In the genomic region with DNA sequence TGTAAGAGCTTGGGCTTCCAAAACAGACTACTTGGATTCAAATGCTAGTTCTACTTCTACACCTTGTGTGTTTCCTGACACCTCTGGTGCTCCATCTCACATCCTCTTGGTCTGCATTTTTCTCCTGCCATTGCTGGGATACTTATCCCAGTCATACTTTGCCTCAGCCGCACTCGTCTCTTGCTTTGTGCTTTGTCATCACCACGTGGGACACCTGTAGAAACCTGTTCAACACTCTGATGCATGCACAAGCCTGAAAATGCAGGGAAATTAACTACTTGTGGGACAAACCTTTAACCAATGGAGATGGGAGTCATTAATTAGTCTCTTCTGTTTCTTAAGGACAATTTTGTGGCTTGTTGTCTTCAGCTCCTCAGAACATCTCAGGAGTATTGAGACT, we compare ENCODE assay signal across 28 cellular contexts.
"Had no signal": no experiment of that assay in that cellular context is flagged by ENCODE, and none has a peak within 500 bp of the region (broad histone marks: within the 10 kb centered on the region; RNA-seq: fewer than 3 reads in every experiment).

No MANE protein-coding gene starts in this region.

- H3K27me3 ChIP-seq: adrenal gland, body of pancreas, cardiac muscle cell, SJSA1 had no signal

- H3K27ac Mint-ChIP-seq: activated CD8-positive, alpha-beta T cell treated with anti-CD3 and anti-CD28 coated beads for 36 hours; activated naive CD4-positive, alpha-beta T cell treated with anti-CD3 and anti-CD28 coated beads, Interleukin-2, amount 10 ng/mL, durations not matched to agents 7 days and 5 days; activated naive CD8-positive, alpha-beta T cell treated with anti-CD3 and anti-CD28 coated beads for 36 hours; activated T-cell treated with anti-CD3 and anti-CD28 coated beads, Interleukin-2, amount 50 U/mL, for 72 hours; activated T-helper 2 cell treated with anti-CD3 and anti-CD28 coated beads, Interferon-gamma antibody, Interleukin-2, Interleukin-4, amounts not matched to agents 10 μg/mL and 5 μg/mL and 100 μg/mL, durations not matched to agents 14 hours and 24 hours and 36 hours; T-helper 1 cell treated with Interleukin-12 subunit alpha and Interleukin-12 subunit beta and Interleukin-4 antibody, amounts not matched to agents 30 μg/mL and 1 μg/mL, for 36 hours had no signal

- ATAC-seq: activated CD4-positive, CD25-positive, alpha-beta regulatory T cell treated with anti-CD3 and anti-CD28 coated beads, Interleukin-2, amount 50 U/mL, for 24 hours; activated CD8-positive, alpha-beta T cell treated with anti-CD3 and anti-CD28 coated beads for 36 hours; activated T-cell treated with anti-CD3 and anti-CD28 coated beads, Interleukin-2, amount 50 U/mL, for 72 hours; body of pancreas; Panc1; SK-N-SH treated with all-trans-retinoic acid at 6 μM for 48 hours had no signal

- H3K9me3 ChIP-seq: adrenal gland, body of pancreas, SJSA1 had no signal

- H3K4me3 ChIP-seq: adrenal gland, body of pancreas, cardiac muscle cell, SJSA1 had no signal

- DNase-seq: activated CD4-positive, alpha-beta T cell treated with anti-CD3 and anti-CD28 coated beads for 4 hours; activated CD8-positive, alpha-beta memory T cell treated with anti-CD3 and anti-CD28 coated beads, Interleukin-2, amount 50 U/mL, for 4 hours; activated CD8-positive, alpha-beta T cell treated with anti-CD3 and anti-CD28 coated beads for 36 hours; activated gamma-delta T cell treated with Interleukin-2 at 50 U/mL for 16 hours; activated naive CD4-positive, alpha-beta T cell treated with anti-CD3 and anti-CD28 coated beads, Interleukin-2, amount 10 ng/mL, durations not matched to agents 7 days and 5 days; activated naive CD8-positive, alpha-beta T cell treated with anti-CD3 and anti-CD28 coated beads for 36 hours; activated T-cell treated with anti-CD3 and anti-CD28 coated beads, Interleukin-2, amount 50 U/mL, for 72 hours; adrenal gland; anterior cingulate cortex; body of pancreas; Karpas-422; NCI-H1105 treated with DMSO at 0.1 percent for 48 hours; NCI-H1436 treated with DMSO at 0.1 percent for 48 hours; NCI-H187; NCI-H2081; NCI-H510A treated with DMSO at 0.1 percent for 48 hours; NCI-H69; NK-92 treated with Interleukin-12 subunit alpha and Interleukin-12 subunit beta, amount 100 ng/mL, for 24 hours; OCI-M1; RPMI8226; SHP77 had no signal

- H3K4me3 Mint-ChIP-seq: activated CD8-positive, alpha-beta T cell treated with anti-CD3 and anti-CD28 coated beads for 36 hours; activated naive CD4-positive, alpha-beta T cell treated with anti-CD3 and anti-CD28 coated beads, Interleukin-2, amount 10 ng/mL, durations not matched to agents 7 days and 5 days; activated naive CD8-positive, alpha-beta T cell treated with anti-CD3 and anti-CD28 coated beads for 36 hours; activated T-cell treated with anti-CD3 and anti-CD28 coated beads, Interleukin-2, amount 50 U/mL, for 72 hours; T-helper 1 cell treated with Interleukin-12 subunit alpha and Interleukin-12 subunit beta and Interleukin-4 antibody, amounts not matched to agents 30 μg/mL and 1 μg/mL, for 36 hours had no signal

- H3K36me3 ChIP-seq: adrenal gland, cardiac muscle cell, SJSA1 had no signal

- H3K36me3 Mint-ChIP-seq: activated naive CD4-positive, alpha-beta T cell treated with anti-CD3 and anti-CD28 coated beads, Interleukin-2, amount 10 ng/mL, durations not matched to agents 7 days and 5 days; activated naive CD8-positive, alpha-beta T cell treated with anti-CD3 and anti-CD28 coated beads for 36 hours had no signal

- H3K4me1 Mint-ChIP-seq: activated naive CD4-positive, alpha-beta T cell treated with anti-CD3 and anti-CD28 coated beads, Interleukin-2, amount 10 ng/mL, durations not matched to agents 7 days and 5 days; activated naive CD8-positive, alpha-beta T cell treated with anti-CD3 and anti-CD28 coated beads for 36 hours had no signal

- H3K9me3 Mint-ChIP-seq: activated CD8-positive, alpha-beta T cell treated with anti-CD3 and anti-CD28 coated beads for 36 hours; activated naive CD4-positive, alpha-beta T cell treated with anti-CD3 and anti-CD28 coated beads, Interleukin-2, amount 10 ng/mL, durations not matched to agents 7 days and 5 days; activated naive CD8-positive, alpha-beta T cell treated with anti-CD3 and anti-CD28 coated beads for 36 hours; activated T-helper 2 cell treated with anti-CD3 and anti-CD28 coated beads, Interferon-gamma antibody, Interleukin-2, Interleukin-4, amounts not matched to agents 10 μg/mL and 5 μg/mL and 100 μg/mL, durations not matched to agents 14 hours and 24 hours and 36 hours; T-helper 1 cell treated with Interleukin-12 subunit alpha and Interleukin-12 subunit beta and Interleukin-4 antibody, amounts not matched to agents 30 μg/mL and 1 μg/mL, for 36 hours had no signal

- H3K27ac ChIP-seq: adrenal gland, body of pancreas, cardiac muscle cell, SJSA1 had no signal

- H3K27me3 Mint-ChIP-seq: activated CD8-positive, alpha-beta T cell treated with anti-CD3 and anti-CD28 coated beads for 36 hours; activated naive CD4-positive, alpha-beta T cell treated with anti-CD3 and anti-CD28 coated beads, Interleukin-2, amount 10 ng/mL, durations not matched to agents 7 days and 5 days; activated naive CD8-positive, alpha-beta T cell treated with anti-CD3 and anti-CD28 coated beads for 36 hours had no signal
